Comparison of ENCODE assay signal across 1 cellular context in the genomic region with DNA sequence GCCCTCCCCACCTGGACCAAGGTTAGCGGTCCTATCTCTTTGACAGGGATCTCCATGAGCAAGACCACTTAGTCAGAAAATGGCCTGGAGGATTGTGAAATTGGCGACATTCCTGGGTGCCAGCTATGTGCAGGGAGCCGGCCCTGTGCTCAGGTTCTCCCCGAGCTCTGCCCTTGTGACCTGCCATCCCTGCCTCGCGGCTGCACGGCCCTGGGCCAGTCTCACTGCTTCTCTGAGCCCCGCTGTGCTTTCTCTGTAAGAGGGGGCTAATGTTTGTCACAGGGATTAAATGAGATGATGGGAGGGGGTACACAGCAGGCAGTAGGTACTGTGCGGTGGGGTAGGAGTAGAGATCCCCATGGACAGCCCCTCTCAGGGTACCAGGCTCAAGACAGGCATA.
TF ChIP-seq lines count a peak whose summit lies in the region.

No MANE protein-coding gene starts in this region.

TF ChIP-seq in HepG2, 621 proteins besides CTCF, POLR2A, EP300 and RAD21:
- TF ChIP-seq POLR2AphosphoS5 (IDR thresholded peaks at IDR 0.05; ENCODE audit: low read depth, low read length) (no peak), CEBPB (IDR thresholded peaks at IDR 0.05; ENCODE audit: borderline replicate concordance, low read depth, low read length) (0 out of 2 replicates have a peak, but pooled peaks have one; percentile 16), NFE2 (CRISPR knock-in tag; IDR thresholded peaks at IDR 0.05) (no peak), KLF9 (CRISPR knock-in tag; IDR thresholded peaks at IDR 0.05; ENCODE audit: low read depth) (no peak), ZNF776 (CRISPR knock-in tag; IDR thresholded peaks at IDR 0.05) (no peak)
- TF ChIP-seq, protein P1, sequence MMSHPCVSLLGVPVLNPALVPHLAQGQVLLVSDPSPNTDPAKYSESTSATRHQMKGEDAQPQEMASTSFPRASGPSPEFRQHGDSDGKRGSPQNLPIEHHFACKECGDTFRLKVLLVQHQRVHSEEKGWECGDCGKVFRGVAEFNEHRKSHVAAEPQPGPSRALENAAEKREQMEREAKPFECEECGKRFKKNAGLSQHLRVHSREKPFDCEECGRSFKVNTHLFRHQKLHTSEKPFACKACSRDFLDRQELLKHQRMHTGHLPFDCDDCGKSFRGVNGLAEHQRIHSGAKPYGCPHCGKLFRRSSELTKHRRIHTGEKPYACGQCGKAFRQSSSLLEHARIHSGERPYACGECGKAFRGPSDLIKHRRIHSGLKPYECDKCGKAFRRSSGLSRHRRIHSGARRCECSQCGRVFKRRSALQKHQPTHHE (CRISPR knock-in tag; IDR thresholded peaks at IDR 0.05; ENCODE audit: borderline replicate concordance): no peak
